8 cellular contexts compared by ENCODE assay signal in the genomic region with DNA sequence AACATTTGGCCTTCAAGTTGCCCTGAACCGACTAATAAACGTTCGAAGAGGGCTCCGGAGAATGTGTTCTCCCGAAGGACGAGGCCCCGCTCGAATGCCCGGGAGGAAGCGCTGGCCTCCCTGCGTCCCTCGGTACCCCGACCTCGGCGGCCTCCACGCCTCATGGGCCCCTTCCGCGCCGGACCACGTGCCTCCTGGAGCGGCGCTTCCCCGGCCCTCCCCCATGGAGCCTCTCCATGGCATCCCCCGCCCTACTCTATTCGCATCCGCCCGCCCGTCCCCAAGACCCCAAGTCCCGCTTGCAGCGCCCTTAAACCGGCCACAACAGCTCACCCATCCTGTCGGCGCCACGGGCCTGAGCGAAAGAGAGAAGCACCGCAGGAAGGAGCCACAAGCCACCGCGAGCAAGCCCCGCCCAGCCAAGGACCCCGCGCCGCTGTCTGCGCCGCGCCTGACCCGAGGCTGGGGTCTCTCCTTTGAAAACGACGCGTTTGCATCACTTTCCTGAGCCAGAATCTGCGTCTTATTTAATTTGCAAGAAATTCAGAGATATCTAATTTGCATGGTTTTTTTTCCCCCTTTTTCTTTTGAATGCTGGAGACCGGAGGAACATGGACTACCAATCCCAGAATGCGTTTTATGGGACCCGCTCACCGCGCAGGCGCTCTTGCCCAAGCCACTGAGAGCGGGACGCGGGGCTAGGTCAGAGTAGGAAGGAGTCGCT. TPM values are rescaled to one million over a fixed set of nuclear protein-coding genes. Genes with fewer than 3 reads are reported as not detected.
A peak's percentile ranks its signal among the peaks of the same experiment; 100 is the strongest.
DNase-seq lines count a peak whose midpoint lies in the region; ATAC-seq and TF ChIP-seq lines count a peak whose summit lies in the region.

A gene (minus strand): TSS at position 368 of the 724 bp plus-strand sequence. CDS start 31 bp downstream, at position 337.

- peaks cover 21% of the 10 kb centered on the region for H3K79me2 ChIP-seq in osteoblast (ENCODE audit: insufficient read depth, low read length)

- H4K20me1 ChIP-seq in osteoblast (ENCODE audit: insufficient read depth, low read length): peaks cover 3% of the 10 kb centered on the region

- H3K27ac ChIP-seq in osteoblast (ENCODE audit: low read depth, low read length) (peak within 1 kb of the TSS; percentile 85), thoracic aorta (peak within 1 kb of the TSS; percentile 52 to 76)

- peaks cover 45% of the 10 kb centered on the region for H3K36me3 Mint-ChIP-seq in HFFc6 (ENCODE audit: low read depth)
- peaks cover 36% of the 10 kb centered on the region for H3K36me3 Mint-ChIP-seq in activated naive CD4-positive, alpha-beta T cell treated with anti-CD3 and anti-CD28 coated beads, Interleukin-2, amount 50 U/mL, for 24 hours

- peak within 1 kb of the TSS; percentile 98 for H3K4me3 Mint-ChIP-seq in HFFc6
- H3K4me3 Mint-ChIP-seq in activated naive CD4-positive, alpha-beta T cell treated with anti-CD3 and anti-CD28 coated beads, Interleukin-2, amount 50 U/mL, for 24 hours: peak within 1 kb of the TSS; percentile 100

- H3K27me3 ChIP-seq in osteoblast (ENCODE audit: insufficient read depth, low read length) (no peaks in the 10 kb centered on the region), thoracic aorta (replicated peaks; ENCODE audit: insufficient read depth) (no peaks in the 10 kb centered on the region)

- H3K4me2 ChIP-seq in osteoblast (ENCODE audit: insufficient read depth, low read length): peak within 1 kb of the TSS; percentile 77

- H3K36me3 ChIP-seq in osteoblast (ENCODE audit: insufficient read depth, low read length) (peaks cover 28% of the 10 kb centered on the region), thoracic aorta (peaks cover 21% of the 10 kb centered on the region)

- ATAC-seq in SK-N-SH treated with all-trans-retinoic acid at 6 μM for 48 hours (peak; percentile 95), thoracic aorta (ENCODE audit: insufficient number of reproducible peaks, low FRiP score, low read depth) (peak; percentile 90)

- peak within 1 kb of the TSS; percentile 80 for H2AFZ ChIP-seq in osteoblast (ENCODE audit: low read length)

- H3K27me3 Mint-ChIP-seq in HFFc6 (ENCODE audit: insufficient read depth): peaks cover 5% of the 10 kb centered on the region
- no peaks in the 10 kb centered on the region for H3K27me3 Mint-ChIP-seq in activated naive CD4-positive, alpha-beta T cell treated with anti-CD3 and anti-CD28 coated beads, Interleukin-2, amount 50 U/mL, for 24 hours

- H3K4me3 ChIP-seq in NB4 (ENCODE audit: low read depth, low read length) (peak within 1 kb of the TSS; percentile 99), osteoblast (ENCODE audit: insufficient read depth, low read length) (peak within 1 kb of the TSS; percentile 85), thoracic aorta (peak within 1 kb of the TSS; percentile 91)

- H3K9me3 ChIP-seq in osteoblast (ENCODE audit: low read depth, low read length) (no peaks in the 10 kb centered on the region), thoracic aorta (no peaks in the 10 kb centered on the region)

- peak within 1 kb of the TSS; percentile 99 for H3K27ac Mint-ChIP-seq in HFFc6
- peak within 1 kb of the TSS; percentile 100 for H3K27ac Mint-ChIP-seq in activated naive CD4-positive, alpha-beta T cell treated with anti-CD3 and anti-CD28 coated beads, Interleukin-2, amount 50 U/mL, for 24 hours

- no peaks in the 10 kb centered on the region for H3K9me3 Mint-ChIP-seq in HFFc6
- no peaks in the 10 kb centered on the region for H3K9me3 Mint-ChIP-seq in activated naive CD4-positive, alpha-beta T cell treated with anti-CD3 and anti-CD28 coated beads, Interleukin-2, amount 50 U/mL, for 24 hours

- DNase-seq in GM04504 (ENCODE audit: low read depth) (peak; percentile 82), HFFc6 (peak; percentile 86), NB4 (ENCODE audit: low read depth) (peak; percentile 92), glomerular visceral epithelial cell (ENCODE audit: extremely low spot score) (peak; percentile 92), osteoblast (ENCODE audit: insufficient read length, low spot score, missing footprints) (peak; percentile 96), thoracic aorta (ENCODE audit: low spot score) (peak; percentile 61)

- H3K4me1 ChIP-seq in osteoblast (ENCODE audit: insufficient read depth, low read length) (peaks cover 19% of the 10 kb centered on the region), thoracic aorta (ENCODE audit: control insufficient read depth in 1 of 2, low read depth in 2 of 2) (peaks cover 5 to 24% of the 10 kb centered on the region in 2 donors)

- TF ChIP-seq CTCF in HFFc6 (IDR thresholded peaks at IDR 0.05) (no peak), NB4 (IDR thresholded peaks at IDR 0.05; ENCODE audit: low read depth, low read length) (no peak), osteoblast (IDR thresholded peaks at IDR 0.05; ENCODE audit: extremely low read depth, low read depth, low read length) (no peak), thoracic aorta (IDR thresholded peaks at IDR 0.05) (no peak)

- TF ChIP-seq POLR2A in NB4 (IDR thresholded peaks at IDR 0.05; ENCODE audit: extremely low read depth, insufficient read length): peak; percentile 85

- H3K4me1 Mint-ChIP-seq in HFFc6 (ENCODE audit: low read depth): peaks cover 27% of the 10 kb centered on the region
- peaks cover 51% of the 10 kb centered on the region for H3K4me1 Mint-ChIP-seq in activated naive CD4-positive, alpha-beta T cell treated with anti-CD3 and anti-CD28 coated beads, Interleukin-2, amount 50 U/mL, for 24 hours

TF ChIP-seq in SK-N-SH treated with all-trans-retinoic acid at 6 μM for 48 hours, 23 proteins besides CTCF, POLR2A, EP300 and RAD21:
- no peak for TF ChIP-seq ESRRG (CRISPR knock-in tag; IDR thresholded peaks at IDR 0.05)
- TF ChIP-seq, protein P1, sequence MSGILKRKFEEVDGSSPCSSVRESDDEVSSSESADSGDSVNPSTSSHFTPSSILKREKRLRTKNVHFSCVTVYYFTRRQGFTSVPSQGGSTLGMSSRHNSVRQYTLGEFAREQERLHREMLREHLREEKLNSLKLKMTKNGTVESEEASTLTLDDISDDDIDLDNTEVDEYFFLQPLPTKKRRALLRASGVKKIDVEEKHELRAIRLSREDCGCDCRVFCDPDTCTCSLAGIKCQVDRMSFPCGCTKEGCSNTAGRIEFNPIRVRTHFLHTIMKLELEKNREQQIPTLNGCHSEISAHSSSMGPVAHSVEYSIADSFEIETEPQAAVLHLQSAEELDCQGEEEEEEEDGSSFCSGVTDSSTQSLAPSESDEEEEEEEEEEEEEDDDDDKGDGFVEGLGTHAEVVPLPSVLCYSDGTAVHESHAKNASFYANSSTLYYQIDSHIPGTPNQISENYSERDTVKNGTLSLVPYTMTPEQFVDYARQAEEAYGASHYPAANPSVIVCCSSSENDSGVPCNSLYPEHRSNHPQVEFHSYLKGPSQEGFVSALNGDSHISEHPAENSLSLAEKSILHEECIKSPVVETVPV (CRISPR knock-in tag; IDR thresholded peaks at IDR 0.05): 0 out of 2 replicates have a peak, but pooled peaks have one; percentile 32

RNA-seq across cellular contexts. Expression of the gene that starts here (rescaled TPM):
- 1,000 to 10,000 TPM; 1,416 to 1,929 (median 1,647) TPM for total RNA-seq in HFFc6 (2021; fragmentation: NEBNext Ultra II Directional; extraction: Animal tissue kit (Norgen Biotek cat#: 25700))
- total RNA-seq in osteoblast (2,597 and 2,636 TPM in 2 replicates), thoracic aorta (1,000 to 10,000 TPM; 1,224 to 1,259 TPM)

Comparison
In these comparisons a context has a peak if more than half of its experiments do, and no peak if none do; other contexts are left out.
1. Peak in every context shown above with its lines: DNase-seq, ATAC-seq, H3K4me3 ChIP-seq and H3K27ac ChIP-seq.